ENCODE assay signal across 34 cellular contexts in the genomic region with DNA sequence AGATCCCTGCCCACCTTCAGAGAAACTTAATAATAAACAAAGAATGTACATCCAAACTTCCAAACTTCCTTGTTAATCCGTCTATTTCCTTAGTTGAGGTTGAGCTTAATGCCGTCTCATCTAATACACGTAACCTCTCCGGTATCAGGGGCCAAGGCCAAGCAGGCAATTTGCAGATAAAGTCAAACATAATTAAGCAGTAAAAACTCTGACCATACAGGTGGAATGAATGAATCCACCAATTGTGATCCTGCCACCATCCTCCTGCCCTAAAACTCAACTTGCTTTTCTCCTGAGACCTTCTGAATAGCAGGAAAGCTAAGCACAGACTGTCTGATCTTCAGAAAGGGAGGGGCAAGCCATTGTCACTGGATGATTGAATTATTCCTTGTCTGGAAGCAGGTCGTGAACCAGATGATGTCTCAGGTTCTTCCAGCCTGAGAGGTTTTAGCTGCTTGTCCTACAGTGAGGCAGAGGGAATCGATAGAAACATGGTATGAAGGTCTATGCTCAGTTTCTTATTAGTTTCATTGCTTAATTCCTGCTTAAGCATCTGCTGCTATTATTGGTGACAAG.
"Had no signal": no experiment of that assay in that cellular context is flagged by ENCODE, and none has a peak within 500 bp of the region (broad histone marks: within the 10 kb centered on the region; RNA-seq: fewer than 3 reads in every experiment).

No MANE protein-coding gene starts in this region.

- H3K36me3 Mint-ChIP-seq: activated CD4-positive, alpha-beta memory T cell treated with anti-CD3 and anti-CD28 coated beads for 36 hours; activated naive CD4-positive, alpha-beta T cell treated with anti-CD3 and anti-CD28 coated beads, Interleukin-2, amount 50 U/mL, for 72 hours had no signal

- H3K4me2 ChIP-seq: KMS-11 had no signal

- ATAC-seq: activated naive CD4-positive, alpha-beta T cell treated with anti-CD3 and anti-CD28 coated beads, Interleukin-2, amount 50 U/mL, for 72 hours; activated T-cell treated with anti-CD3 and anti-CD28 coated beads, Interleukin-2, amount 50 U/mL, for 4 hours; body of pancreas; PC-3; Right ventricle myocardium inferior; WTC11 had no signal

- H3K4me1 ChIP-seq: adrenal gland, body of pancreas, breast epithelium had no signal

- H3K4me3 Mint-ChIP-seq: activated CD4-positive, alpha-beta memory T cell treated with anti-CD3 and anti-CD28 coated beads for 36 hours; activated naive CD4-positive, alpha-beta T cell treated with anti-CD3 and anti-CD28 coated beads for 36 hours; activated T-cell treated with anti-CD3 and anti-CD28 coated beads, Interleukin-2, amount 50 U/mL, for 4 hours; activated T-helper 1 cell treated with anti-CD3 and anti-CD28 coated beads, Interleukin-12 subunit alpha, Interleukin-12 subunit beta, Interleukin-2, Interleukin-4 antibody, amounts not matched to agents 30 ng/mL and 10 ng/mL and 1 ng/mL, durations not matched to agents 14 hours and 24 hours and 36 hours; WTC11 had no signal

- H3K9ac ChIP-seq: KMS-11 had no signal

- H3K36me3 ChIP-seq: adrenal gland, breast epithelium had no signal

- H3K27me3 ChIP-seq: adrenal gland, body of pancreas, breast epithelium had no signal

- H3K27me3 Mint-ChIP-seq: activated CD4-positive, alpha-beta memory T cell treated with anti-CD3 and anti-CD28 coated beads for 36 hours had no signal

- DNase-seq: activated CD4-positive, alpha-beta memory T cell treated with anti-CD3 and anti-CD28 coated beads for 36 hours; activated CD4-positive, alpha-beta T cell treated with anti-CD3 and anti-CD28 coated beads for 4 hours; activated CD4-positive, alpha-beta T cell treated with anti-CD3 and anti-CD28 coated beads, Interleukin-2, amount 50 U/mL, for 1 hour; activated CD4-positive, CD25-positive, alpha-beta regulatory T cell treated with anti-CD3 and anti-CD28 coated beads, Interleukin-2, amount 50 U/mL, for 72 hours; activated CD8-positive, alpha-beta memory T cell treated with anti-CD3 and anti-CD28 coated beads, Interleukin-2, amount 50 U/mL, for 4 hours; activated gamma-delta T cell treated with Interleukin-2 at 50 U/mL for 16 hours; activated naive CD4-positive, alpha-beta T cell treated with anti-CD3 and anti-CD28 coated beads for 36 hours; activated T-cell treated with anti-CD3 and anti-CD28 coated beads for 4 hours; activated T-cell treated with anti-CD3 and anti-CD28 coated beads, Interleukin-2, amount 50 U/mL, for 4 hours; adrenal gland; body of pancreas; MM.1S; MV-4-11; NCI-H1092; NCI-H1417; NCI-H146; NCI-H187; NCI-H2029 treated with DMSO at 0.1 percent for 48 hours; NCI-H2171 treated with DMSO at 0.1 percent for 48 hours; NCI-H2227 treated with DMSO at 0.1 percent for 48 hours; NCI-H446; NCI-H524; NCI-H69; NK-92 treated with Interleukin-12 subunit alpha and Interleukin-12 subunit beta, amount 100 ng/mL, for 24 hours; PC-3; SIG-M5; T1000 had no signal

- H3K27ac ChIP-seq: adrenal gland, body of pancreas, breast epithelium, KMS-11, RWPE1 had no signal

- H3K4me3 ChIP-seq: adrenal gland, body of pancreas, breast epithelium had no signal

- H3K27ac Mint-ChIP-seq: activated CD4-positive, alpha-beta memory T cell treated with anti-CD3 and anti-CD28 coated beads for 36 hours; activated naive CD4-positive, alpha-beta T cell treated with anti-CD3 and anti-CD28 coated beads for 36 hours; activated naive CD4-positive, alpha-beta T cell treated with anti-CD3 and anti-CD28 coated beads, Interleukin-2, amount 50 U/mL, for 72 hours; activated T-helper 1 cell treated with anti-CD3 and anti-CD28 coated beads, Interleukin-12 subunit alpha, Interleukin-12 subunit beta, Interleukin-2, Interleukin-4 antibody, amounts not matched to agents 30 ng/mL and 10 ng/mL and 1 ng/mL, durations not matched to agents 14 hours and 24 hours and 36 hours; WTC11 had no signal

- H3K9me3 ChIP-seq: adrenal gland, body of pancreas, breast epithelium had no signal

- H3K4me1 Mint-ChIP-seq: WTC11 had no signal
